ENCODE assay signal across 1 cellular context in genomic region chr6:88963139-88964090, GRCh38.
A peak's percentile ranks its signal among the peaks of the same experiment; 100 is the strongest.
TF ChIP-seq lines count a peak whose summit lies in the region.

TSS of gene RNGTT (minus strand) at chr6:88963618. CDS start at chr6:88963409, 209 bp downstream.

TF ChIP-seq in HepG2, 621 proteins besides CTCF, POLR2A, EP300 and RAD21 (continued from another document and continues in another):
- TF ChIP-seq RNF219 (CRISPR knock-in tag; IDR thresholded peaks at IDR 0.05): no peak
- TF ChIP-seq MLXIP (CRISPR knock-in tag; IDR thresholded peaks at IDR 0.05; ENCODE audit: borderline replicate concordance): no peak; the same call in 1 of the 2 replicates
- no peak; the same call in 1 of the 2 replicates for TF ChIP-seq ZNF557 (CRISPR knock-in tag; IDR thresholded peaks at IDR 0.05)
- TF ChIP-seq MYPOP (CRISPR knock-in tag; IDR thresholded peaks at IDR 0.05): peak; percentile 83
- TF ChIP-seq, protein P1, sequence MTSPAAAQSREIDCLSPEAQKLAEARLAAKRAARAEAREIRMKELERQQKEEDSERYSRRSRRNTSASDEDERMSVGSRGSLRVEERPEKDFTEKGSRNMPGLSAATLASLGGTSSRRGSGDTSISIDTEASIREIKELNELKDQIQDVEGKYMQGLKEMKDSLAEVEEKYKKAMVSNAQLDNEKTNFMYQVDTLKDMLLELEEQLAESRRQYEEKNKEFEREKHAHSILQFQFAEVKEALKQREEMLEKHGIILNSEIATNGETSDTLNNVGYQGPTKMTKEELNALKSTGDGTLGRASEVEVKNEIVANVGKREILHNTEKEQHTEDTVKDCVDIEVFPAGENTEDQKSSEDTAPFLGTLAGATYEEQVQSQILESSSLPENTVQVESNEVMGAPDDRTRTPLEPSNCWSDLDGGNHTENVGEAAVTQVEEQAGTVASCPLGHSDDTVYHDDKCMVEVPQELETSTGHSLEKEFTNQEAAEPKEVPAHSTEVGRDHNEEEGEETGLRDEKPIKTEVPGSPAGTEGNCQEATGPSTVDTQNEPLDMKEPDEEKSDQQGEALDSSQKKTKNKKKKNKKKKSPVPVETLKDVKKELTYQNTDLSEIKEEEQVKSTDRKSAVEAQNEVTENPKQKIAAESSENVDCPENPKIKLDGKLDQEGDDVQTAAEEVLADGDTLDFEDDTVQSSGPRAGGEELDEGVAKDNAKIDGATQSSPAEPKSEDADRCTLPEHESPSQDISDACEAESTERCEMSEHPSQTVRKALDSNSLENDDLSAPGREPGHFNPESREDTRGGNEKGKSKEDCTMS (CRISPR knock-in tag; conservative IDR thresholded peaks at IDR 0.05): no peak
- TF ChIP-seq ZNF564 (CRISPR knock-in tag; IDR thresholded peaks at IDR 0.05): 0 out of 2 replicates have a peak, but pooled peaks have one; percentile 64
- no peak for TF ChIP-seq RBAK (CRISPR knock-in tag; IDR thresholded peaks at IDR 0.05)
- peak; percentile 32; the same call in 1 of the 2 replicates for TF ChIP-seq MAX (IDR thresholded peaks at IDR 0.05)
- no peak for TF ChIP-seq SRSF9 (IDR thresholded peaks at IDR 0.05; ENCODE audit: borderline replicate concordance, insufficient read depth, low read depth, low read length, poor library complexity, severe bottlenecking)
- TF ChIP-seq ESRRA (CRISPR knock-in tag; IDR thresholded peaks at IDR 0.05; ENCODE audit: low read depth): no peak
- peak; percentile 41; the same call in 1 of the 2 replicates for TF ChIP-seq MXD4 (CRISPR knock-in tag; IDR thresholded peaks at IDR 0.05)
- TF ChIP-seq ZNF383 (CRISPR knock-in tag; IDR thresholded peaks at IDR 0.05; ENCODE audit: borderline replicate concordance): no peak
- no peak for TF ChIP-seq RARG (CRISPR knock-in tag; IDR thresholded peaks at IDR 0.05; ENCODE audit: low read depth)
- no peak for TF ChIP-seq ZNF883 (CRISPR knock-in tag; IDR thresholded peaks at IDR 0.05; ENCODE audit: not compliant biosample characterization)
- no peak for TF ChIP-seq ZNF879 (CRISPR knock-in tag; IDR thresholded peaks at IDR 0.05)
- TF ChIP-seq KDM2A (CRISPR knock-in tag; IDR thresholded peaks at IDR 0.05; ENCODE audit: borderline replicate concordance, low read depth): no peak; the same call in 1 of the 2 replicates
- TF ChIP-seq BHLHE40 (IDR thresholded peaks at IDR 0.05; ENCODE audit: low read length): no peak
- 0 out of 2 replicates have a peak, but pooled peaks have one; percentile 37 for TF ChIP-seq RERE (CRISPR knock-in tag; IDR thresholded peaks at IDR 0.05; ENCODE audit: low read depth)
- TF ChIP-seq FUBP1 (CRISPR knock-in tag; IDR thresholded peaks at IDR 0.05; ENCODE audit: borderline replicate concordance): no peak
- no peak for TF ChIP-seq MATR3 (CRISPR knock-in tag; IDR thresholded peaks at IDR 0.05)
- TF ChIP-seq PREB (CRISPR knock-in tag; IDR thresholded peaks at IDR 0.05): no peak
- TF ChIP-seq, protein P2, sequence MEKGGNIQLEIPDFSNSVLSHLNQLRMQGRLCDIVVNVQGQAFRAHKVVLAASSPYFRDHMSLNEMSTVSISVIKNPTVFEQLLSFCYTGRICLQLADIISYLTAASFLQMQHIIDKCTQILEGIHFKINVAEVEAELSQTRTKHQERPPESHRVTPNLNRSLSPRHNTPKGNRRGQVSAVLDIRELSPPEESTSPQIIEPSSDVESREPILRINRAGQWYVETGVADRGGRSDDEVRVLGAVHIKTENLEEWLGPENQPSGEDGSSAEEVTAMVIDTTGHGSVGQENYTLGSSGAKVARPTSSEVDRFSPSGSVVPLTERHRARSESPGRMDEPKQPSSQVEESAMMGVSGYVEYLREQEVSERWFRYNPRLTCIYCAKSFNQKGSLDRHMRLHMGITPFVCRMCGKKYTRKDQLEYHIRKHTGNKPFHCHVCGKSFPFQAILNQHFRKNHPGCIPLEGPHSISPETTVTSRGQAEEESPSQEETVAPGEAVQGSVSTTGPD (CRISPR knock-in tag; IDR thresholded peaks at IDR 0.05): no peak
- TF ChIP-seq ZNF451 (CRISPR knock-in tag; IDR thresholded peaks at IDR 0.05): no peak
- TF ChIP-seq ZNF274 (CRISPR knock-in tag; IDR thresholded peaks at IDR 0.05): peak; percentile 45; the same call in 1 of the 2 replicates
- TF ChIP-seq ZNF264 (CRISPR knock-in tag; IDR thresholded peaks at IDR 0.05): no peak
- TF ChIP-seq RFX3 (CRISPR knock-in tag; IDR thresholded peaks at IDR 0.05): no peak
- TF ChIP-seq NFE2L2 (IDR thresholded peaks at IDR 0.05; ENCODE audit: low read length): no peak
- TF ChIP-seq JDP2 (CRISPR knock-in tag; IDR thresholded peaks at IDR 0.05; ENCODE audit: borderline replicate concordance): no peak
- no peak; the same call in 1 of the 2 replicates for TF ChIP-seq ZSCAN29 (CRISPR knock-in tag; conservative IDR thresholded peaks at IDR 0.05)
- TF ChIP-seq SP140L (CRISPR knock-in tag; IDR thresholded peaks at IDR 0.05; ENCODE audit: borderline replicate concordance): no peak
- TF ChIP-seq KLF16 (CRISPR knock-in tag; IDR thresholded peaks at IDR 0.05): peak in 1 of 2 experiments; percentile 77; a peak in 1 of 4 replicates
